8 cellular contexts compared by ENCODE assay signal in genomic region chr11:60925685-60926267, GRCh38. TPM values are rescaled to one million over a fixed set of nuclear protein-coding genes. Genes with fewer than 3 reads are reported as not detected.
DNase-seq lines count a peak whose midpoint lies in the region; ATAC-seq and TF ChIP-seq lines count a peak whose summit lies in the region.

No MANE protein-coding gene starts in this region.

- no peak overlapping the region for H3K4me3 Mint-ChIP-seq in activated naive CD8-positive, alpha-beta T cell treated with anti-CD3 and anti-CD28 coated beads, Interleukin-2, amount 50 U/mL, for 24 hours

- peaks cover 18 to 26% of the 10 kb centered on the region in 2 experiments for H3K4me1 ChIP-seq in HCT116 (ENCODE audit: control insufficient read depth in 1 of 2, insufficient read depth in 2 of 2, low read length in 2 of 2)
- peaks cover 21% of the 10 kb centered on the region for H3K4me1 ChIP-seq in mesenchymal stem cell (ENCODE audit: control insufficient read depth, insufficient read depth, low read depth, low read length)

- H4K91ac ChIP-seq in mesenchymal stem cell (ENCODE audit: low read length), result no peak overlapping the region

- H4K8ac ChIP-seq in mesenchymal stem cell (ENCODE audit: low read length), result no peak overlapping the region

- no peak overlapping the region for H3K23ac ChIP-seq in mesenchymal stem cell (ENCODE audit: low read length in 2 of 2)

- BruUV-seq in HCT116 (replicated peaks; lab: Mats Ljungman, UMichigan), result TSS peak; percentile 39

- RAD21 ChIA-PET in HCT116 (lab: Charles Lee; ENCODE audit: low non-redundant PET in 1 of 2, low total read pairs in 2 of 2, uncharacterized antibody in 2 of 2, unreplicated experiment in 2 of 2), result no interaction called here

- H3K27ac ChIP-seq in HCT116 (ENCODE audit: low read depth, low read length), result peak overlapping the region; percentile 8; the same call in 1 of the 2 replicates
- H3K27ac ChIP-seq in mesenchymal stem cell (ENCODE audit: low read length, poor library complexity, severe bottlenecking), result no peak overlapping the region

- H3K9ac ChIP-seq in HCT116 (ENCODE audit: low read length) (peak overlapping the region; percentile 77; the same call in 1 of the 2 replicates), mesenchymal stem cell (ENCODE audit: low read length) (no peak overlapping the region)

- H2AK5ac ChIP-seq in mesenchymal stem cell (ENCODE audit: low read length, severe bottlenecking), result no peak overlapping the region

- no peak for TF ChIP-seq RAD21 in HCT116 (IDR thresholded peaks at IDR 0.05; ENCODE audit: low read depth)

- H3K4me2 ChIP-seq in HCT116 (ENCODE audit: low read length) (peak overlapping the region; percentile 92), mesenchymal stem cell (ENCODE audit: low read length, poor library complexity, severe bottlenecking) (peak overlapping the region; percentile 85)

- TF ChIP-seq POLR2A in HCT116 (IDR thresholded peaks at IDR 0.05; ENCODE audit: borderline replicate concordance, extremely low read depth, insufficient read depth, insufficient read length), result no peak

- H3K9me2 ChIP-seq in HCT116 (ENCODE audit: insufficient read depth), result no peaks in the 10 kb centered on the region

- no peaks in the 10 kb centered on the region for H3K9me3 Mint-ChIP-seq in activated naive CD8-positive, alpha-beta T cell treated with anti-CD3 and anti-CD28 coated beads, Interleukin-2, amount 50 U/mL, for 24 hours

- H3K14ac ChIP-seq in mesenchymal stem cell (ENCODE audit: low read length in 2 of 2), result no peak overlapping the region

- intact Hi-C loops in HCT116 (cut with micrococcal nuclease), result no loop called here

- H3K9me3 ChIP-seq in HCT116 (ENCODE audit: control insufficient read depth in 1 of 2, insufficient read depth in 1 of 2, low read depth in 1 of 2, low read length in 2 of 2) (no peaks in the 10 kb centered on the region), mesenchymal stem cell (ENCODE audit: control insufficient read depth, low read length) (no peaks in the 10 kb centered on the region)

- no peak overlapping the region for H2BK15ac ChIP-seq in mesenchymal stem cell (ENCODE audit: low read depth, poor library complexity, severe bottlenecking)

- WGBS in mesenchymal stem cell, result 59% methylated on average over 8 of the region's 8 CpGs

- CTCF ChIA-PET in HCT116 (lab: Charles Lee), result no interaction called here

- H3K4me1 Mint-ChIP-seq in activated naive CD8-positive, alpha-beta T cell treated with anti-CD3 and anti-CD28 coated beads, Interleukin-2, amount 50 U/mL, for 24 hours, result peaks cover 20% of the 10 kb centered on the region

- no peak overlapping the region for H2BK12ac ChIP-seq in mesenchymal stem cell (ENCODE audit: low read length in 2 of 2)

- H2BK5ac ChIP-seq in mesenchymal stem cell (ENCODE audit: low read depth, low read length, poor library complexity, severe bottlenecking), result no peak overlapping the region

- H3K36me3 Mint-ChIP-seq in activated naive CD8-positive, alpha-beta T cell treated with anti-CD3 and anti-CD28 coated beads, Interleukin-2, amount 50 U/mL, for 24 hours (ENCODE audit: low read depth), result peaks cover 21% of the 10 kb centered on the region

- H4K20me1 ChIP-seq in HCT116 (ENCODE audit: insufficient read depth), result no peaks in the 10 kb centered on the region

- H3K79me2 ChIP-seq in HCT116 (ENCODE audit: insufficient read depth, low read length), result no peaks in the 10 kb centered on the region; the same call in 1 of the 2 replicates

- H3K27me3 Mint-ChIP-seq in activated naive CD8-positive, alpha-beta T cell treated with anti-CD3 and anti-CD28 coated beads, Interleukin-2, amount 50 U/mL, for 24 hours, result peaks cover 26% of the 10 kb centered on the region

- POLR2A ChIA-PET in HCT116 (lab: Charles Lee), result no interaction called here

- no peak overlapping the region for H2AFZ ChIP-seq in HCT116 (ENCODE audit: low read depth, low read length, poor library complexity, severe bottlenecking)
- no peak overlapping the region for H2AFZ ChIP-seq in mesenchymal stem cell (ENCODE audit: low read depth, low read length)

- peak overlapping the region; percentile 22 for H3K27ac Mint-ChIP-seq in activated naive CD8-positive, alpha-beta T cell treated with anti-CD3 and anti-CD28 coated beads, Interleukin-2, amount 50 U/mL, for 24 hours

- H2BK120ac ChIP-seq in mesenchymal stem cell (ENCODE audit: low read depth, low read length), result no peak overlapping the region

- H3K27me3 ChIP-seq in HCT116 (ENCODE audit: insufficient read depth, low read length) (no peaks in the 10 kb centered on the region), mesenchymal stem cell (ENCODE audit: control insufficient read depth in 1 of 2, insufficient read depth in 1 of 2, low read length in 2 of 2) (peaks cover 0 to 12% of the 10 kb centered on the region in 2 experiments)

- ATAC-seq in HCT116, result no peak
- peak; percentile 48 for ATAC-seq in activated naive CD8-positive, alpha-beta T cell treated with anti-CD3 and anti-CD28 coated beads, Interleukin-2, amount 50 U/mL, for 24 hours
- ATAC-seq in GM19467 (IDR thresholded peaks at IDR 0.05; ENCODE audit: unreplicated experiment), result no peak
- no peak for ATAC-seq in GM21515 (IDR thresholded peaks at IDR 0.05; ENCODE audit: unreplicated experiment)
- no peak for ATAC-seq in GM19035 (IDR thresholded peaks at IDR 0.05; ENCODE audit: unreplicated experiment)

- H3K36me3 ChIP-seq in HCT116 (ENCODE audit: control insufficient read depth in 1 of 2, insufficient read depth in 2 of 2, low read length in 2 of 2) (peaks cover 16 to 20% of the 10 kb centered on the region in 2 experiments; a peak in 3 of 4 replicates), mesenchymal stem cell (ENCODE audit: control insufficient read depth in 1 of 2, insufficient read depth in 2 of 2, low read depth in 1 of 2, low read length in 2 of 2) (peaks cover 23 to 63% of the 10 kb centered on the region in 2 experiments)

- no peak overlapping the region for H3K4ac ChIP-seq in mesenchymal stem cell (ENCODE audit: low read depth in 1 of 2, low read length in 2 of 2)

- H3K18ac ChIP-seq in mesenchymal stem cell (ENCODE audit: low read depth in 1 of 2, low read length in 2 of 2), result peak overlapping the region in 1 of 2 experiments; percentile 18

- no peak for TF ChIP-seq CTCF in HCT116 (IDR thresholded peaks at IDR 0.05 in 2 of 3, conservative IDR thresholded peaks at IDR 0.05 in 1 of 3; ENCODE audit: borderline replicate concordance in 1 of 3, insufficient read depth in 1 of 3, low read depth in 2 of 3, low read length in 2 of 3)

- peak; percentile 67 for DNase-seq in CD1c-positive myeloid dendritic cell (ENCODE audit: extremely low spot score)
- DNase-seq in HCT116 (ENCODE audit: low read depth, low spot score), result no peak
- no peak for DNase-seq in activated naive CD8-positive, alpha-beta T cell treated with anti-CD3 and anti-CD28 coated beads, Interleukin-2, amount 50 U/mL, for 24 hours
- DNase-seq in mesenchymal stem cell, result peak; percentile 85
- DNase-seq in stimulated activated CD4-positive, alpha-beta T cell treated with anti-CD3 and anti-CD28 coated beads, Interleukin-4, amount 100 ng/mL, for 1 hour, result no peak

- peak overlapping the region; percentile 74 to 75 for H3K4me3 ChIP-seq in HCT116 (replicated peaks in 1 of 2; ENCODE audit: low read depth in 1 of 2, low read length in 2 of 2)
- peak overlapping the region in 1 of 2 experiments; percentile 72 for H3K4me3 ChIP-seq in mesenchymal stem cell (ENCODE audit: insufficient read depth in 1 of 2, low read depth in 1 of 2, low read length in 2 of 2)

- H3K79me1 ChIP-seq in mesenchymal stem cell (replicated peaks; ENCODE audit: low read length, poor library complexity, severe bottlenecking), result peaks cover 24% of the 10 kb centered on the region

TF ChIP-seq in HCT116, 20 proteins besides CTCF, POLR2A, EP300 and RAD21 (continues in another document):
- TF ChIP-seq FOSL1 (IDR thresholded peaks at IDR 0.05; ENCODE audit: low read depth) (no peak), CBX3 (IDR thresholded peaks at IDR 0.05; ENCODE audit: low read depth) (no peak), SIN3A (IDR thresholded peaks at IDR 0.05; ENCODE audit: low read depth) (no peak), JUND (IDR thresholded peaks at IDR 0.05) (no peak), YY1 (IDR thresholded peaks at IDR 0.05; ENCODE audit: extremely low read depth, insufficient replicate concordance, low read depth, low read length) (no peak), SRF (IDR thresholded peaks at IDR 0.05; ENCODE audit: low read depth) (no peak), EZH2phosphoT487 (IDR thresholded peaks at IDR 0.05; ENCODE audit: borderline replicate concordance) (no peak)

RNA-seq across cellular contexts. Expression of gene TMEM132A, which starts 1.5 kb away (rescaled TPM):
- 120 TPM for total RNA-seq in HCT116 (2021; ENCODE audit: unreplicated experiment)
- 93.4 and 100 TPM in 2 replicates for polyA plus RNA-seq in HCT116 (2012)
- 84.4 TPM for polyA plus RNA-seq in mesenchymal stem cell (2013, experiment 1 of 2)
- 86.4 TPM for polyA plus RNA-seq in mesenchymal stem cell (2013, experiment 2 of 2)

RNA-seq across cellular contexts. Expression of gene TMEM109, which starts 11.8 kb away (rescaled TPM):
- total RNA-seq in HCT116 (2021; ENCODE audit: unreplicated experiment), result 44.4 TPM
- polyA plus RNA-seq in HCT116 (2012), result 32.1 and 37.7 TPM in 2 replicates
- polyA plus RNA-seq in mesenchymal stem cell (2013, experiment 1 of 2), result 107 TPM
- polyA plus RNA-seq in mesenchymal stem cell (2013, experiment 2 of 2), result 104 TPM

RNA-seq across cellular contexts. Expression of gene PRPF19, which starts 19.4 kb away (rescaled TPM):
- total RNA-seq in HCT116 (2021; ENCODE audit: unreplicated experiment), result 156 TPM
- polyA plus RNA-seq in HCT116 (2012), result 138 and 147 TPM in 2 replicates
- 46.6 TPM for polyA plus RNA-seq in mesenchymal stem cell (2013, experiment 1 of 2)
- polyA plus RNA-seq in mesenchymal stem cell (2013, experiment 2 of 2), result 47.0 TPM

RNA-seq across cellular contexts. Expression of gene SLC15A3, which starts 26.2 kb away (rescaled TPM):
- not detected for total RNA-seq in HCT116 (2021; ENCODE audit: unreplicated experiment)
- 0.09 TPM in 1 of 2 replicates, not detected in the other for polyA plus RNA-seq in HCT116 (2012)
- 40.1 TPM for polyA plus RNA-seq in mesenchymal stem cell (2013, experiment 1 of 2)
- polyA plus RNA-seq in mesenchymal stem cell (2013, experiment 2 of 2), result 32.4 TPM

RNA-seq across cellular contexts. Expression of gene CD6, which starts 45.7 kb away (rescaled TPM):
- total RNA-seq in HCT116 (2021; ENCODE audit: unreplicated experiment), result 1.4 TPM
- polyA plus RNA-seq in HCT116 (2012), result 0.56 TPM in 1 of 2 replicates, not detected in the other
- polyA plus RNA-seq in mesenchymal stem cell (2013, experiment 1 of 2), result not detected
- polyA plus RNA-seq in mesenchymal stem cell (2013, experiment 2 of 2), result not detected

Comparison
In these comparisons a context has a peak if more than half of its experiments do, and no peak if none do; other contexts are left out.
1. DNase-seq: peak in CD1c-positive myeloid dendritic cell (single experiment) and mesenchymal stem cell (single experiment); none in HCT116 (single experiment), activated naive CD8-positive, alpha-beta T cell treated with anti-CD3 and anti-CD28 coated beads, Interleukin-2, amount 50 U/mL, for 24 hours (single experiment) and stimulated activated CD4-positive, alpha-beta T cell treated with anti-CD3 and anti-CD28 coated beads, Interleukin-4, amount 100 ng/mL, for 1 hour (single experiment).